Comparison of ENCODE assay signal across 22 cellular contexts in genomic region chr5:962801-963200, GRCh38. TPM values are rescaled to one million over a fixed set of nuclear protein-coding genes. Genes with fewer than 3 reads are reported as not detected.
A peak's percentile ranks its signal among the peaks of the same experiment; 100 is the strongest.
DNase-seq lines count a peak whose midpoint lies in the region; ATAC-seq lines count a peak whose summit lies in the region.
"Had no signal": no experiment of that assay in that cellular context is flagged by ENCODE, and none has a peak within 500 bp of the region (broad histone marks: within the 10 kb centered on the region; RNA-seq: fewer than 3 reads in every experiment).

No MANE protein-coding gene starts in this region.

- CTCF ChIA-PET in activated CD8-positive, alpha-beta memory T cell treated with anti-CD3 and anti-CD28 coated beads, Interleukin-2, amount 10 ng/mL, durations not matched to agents 7 days and 5 days (lab: Charles Lee) = no interaction called here

- no peak overlapping the region for H3K4me3 Mint-ChIP-seq in activated CD8-positive, alpha-beta memory T cell treated with anti-CD3 and anti-CD28 coated beads, Interleukin-2, amount 10 ng/mL, durations not matched to agents 7 days and 5 days
- no peak overlapping the region for H3K4me3 Mint-ChIP-seq in stimulated activated naive B cell treated with anti-CD40 and anti-IgM and Interleukin-4, amounts not matched to agents 10 μg/mL and 1 μg/mL and 100 μg/mL, for 72 hours

- H3K27ac ChIP-seq in KOPT-K1 (ENCODE audit: low read depth, low read length, poor library complexity, severe bottlenecking) = peak overlapping the region; percentile 98
- H3K27ac ChIP-seq: pancreas, right atrium auricular region had no signal

- no peaks in the 10 kb centered on the region for H3K9me3 Mint-ChIP-seq in activated CD8-positive, alpha-beta memory T cell treated with anti-CD3 and anti-CD28 coated beads, Interleukin-2, amount 10 ng/mL, durations not matched to agents 7 days and 5 days (ENCODE audit: low read depth)
- H3K9me3 Mint-ChIP-seq in stimulated activated naive B cell treated with anti-CD40 and anti-IgM and Interleukin-4, amounts not matched to agents 10 μg/mL and 1 μg/mL and 100 μg/mL, for 72 hours = peaks cover 0 to 1% of the 10 kb centered on the region in 2 donors

- no peaks in the 10 kb centered on the region for H3K36me3 Mint-ChIP-seq in activated CD8-positive, alpha-beta memory T cell treated with anti-CD3 and anti-CD28 coated beads, Interleukin-2, amount 10 ng/mL, durations not matched to agents 7 days and 5 days
- H3K36me3 Mint-ChIP-seq in stimulated activated naive B cell treated with anti-CD40 and anti-IgM and Interleukin-4, amounts not matched to agents 10 μg/mL and 1 μg/mL and 100 μg/mL, for 72 hours = no peaks in the 10 kb centered on the region
- H3K36me3 Mint-ChIP-seq: immature natural killer cell had no signal

- peaks cover 53% of the 10 kb centered on the region for H3K4me1 Mint-ChIP-seq in activated CD8-positive, alpha-beta memory T cell treated with anti-CD3 and anti-CD28 coated beads, Interleukin-2, amount 10 ng/mL, durations not matched to agents 7 days and 5 days
- peaks cover 24 to 51% of the 10 kb centered on the region in 2 donors for H3K4me1 Mint-ChIP-seq in stimulated activated naive B cell treated with anti-CD40 and anti-IgM and Interleukin-4, amounts not matched to agents 10 μg/mL and 1 μg/mL and 100 μg/mL, for 72 hours

- H3K27ac Mint-ChIP-seq in activated CD8-positive, alpha-beta memory T cell treated with anti-CD3 and anti-CD28 coated beads, Interleukin-2, amount 10 ng/mL, durations not matched to agents 7 days and 5 days = peak overlapping the region; percentile 92
- peak overlapping the region; percentile 37 for H3K27ac Mint-ChIP-seq in stimulated activated naive B cell treated with anti-CD40 and anti-IgM and Interleukin-4, amounts not matched to agents 10 μg/mL and 1 μg/mL and 100 μg/mL, for 72 hours

- DNase-seq in activated CD8-positive, alpha-beta memory T cell treated with anti-CD3 and anti-CD28 coated beads, Interleukin-2, amount 10 ng/mL, durations not matched to agents 7 days and 5 days = peak; percentile 36
- DNase-seq in activated CD8-positive, alpha-beta memory T cell treated with anti-CD3 and anti-CD28 coated beads, Interleukin-2, amount 50 U/mL, for 4 hours = no peak
- peak; percentile 37 for DNase-seq in islet precursor cell
- no peak for DNase-seq in stimulated activated naive B cell treated with anti-CD40 and anti-IgM and Interleukin-4, amounts not matched to agents 10 μg/mL and 1 μg/mL and 100 μg/mL, for 72 hours
- no peak for DNase-seq in SHP77 (lab: John Stamatoyannopoulos, UW)
- no peak for DNase-seq in NK-92 (lab: John Stamatoyannopoulos, UW; ENCODE audit: unreplicated experiment)
- DNase-seq: activated T-cell treated with anti-CD3 and anti-CD28 coated beads for 4 hours; amniotic stem cell; DMS79; effector memory CD4-positive, alpha-beta T cell; immature natural killer cell; left ventricle myocardium inferior; NCI-H1092; NCI-H1930; pancreas; T1000 had no signal

- H3K9me3 ChIP-seq in KOPT-K1 (ENCODE audit: insufficient read depth, low read length, poor library complexity, severe bottlenecking) = peaks cover 13% of the 10 kb centered on the region
- H3K9me3 ChIP-seq: BE2C, left ventricle myocardium inferior, mucosa of descending colon, pancreas, right atrium auricular region had no signal

- no peak for ATAC-seq in activated CD8-positive, alpha-beta memory T cell treated with anti-CD3 and anti-CD28 coated beads, Interleukin-2, amount 10 ng/mL, durations not matched to agents 7 days and 5 days
- no peak for ATAC-seq in stimulated activated naive B cell treated with anti-CD40 and anti-IgM and Interleukin-4, amounts not matched to agents 10 μg/mL and 1 μg/mL and 100 μg/mL, for 72 hours (replicated peaks)
- no peak for ATAC-seq in HG02588 (IDR thresholded peaks at IDR 0.05; ENCODE audit: unreplicated experiment)
- ATAC-seq: esophagus mucosa, pancreas had no signal

- peaks cover 28% of the 10 kb centered on the region for H3K27me3 Mint-ChIP-seq in activated CD8-positive, alpha-beta memory T cell treated with anti-CD3 and anti-CD28 coated beads, Interleukin-2, amount 10 ng/mL, durations not matched to agents 7 days and 5 days
- peaks cover 69 to 82% of the 10 kb centered on the region in 2 donors for H3K27me3 Mint-ChIP-seq in stimulated activated naive B cell treated with anti-CD40 and anti-IgM and Interleukin-4, amounts not matched to agents 10 μg/mL and 1 μg/mL and 100 μg/mL, for 72 hours

- H3K36me3 ChIP-seq in KOPT-K1 (ENCODE audit: insufficient read depth, low read length) = no peaks in the 10 kb centered on the region; the same call in 1 of the 2 replicates
- H3K36me3 ChIP-seq: BE2C, left ventricle myocardium inferior, pancreas, right atrium auricular region had no signal

RNA-seq across cellular contexts. Expression of gene NKD2, which starts 45.8 kb away (rescaled TPM):
- 1 to 10 TPM; 4.2 to 6.5 TPM for total RNA-seq in activated CD8-positive, alpha-beta memory T cell treated with anti-CD3 and anti-CD28 coated beads, Interleukin-2, amount 10 ng/mL, durations not matched to agents 7 days and 5 days

Comparison
In these comparisons a context has a peak if more than half of its experiments do, and no peak if none do; other contexts are left out.
1. DNase-seq: peak in activated CD8-positive, alpha-beta memory T cell treated with anti-CD3 and anti-CD28 coated beads, Interleukin-2, amount 10 ng/mL, durations not matched to agents 7 days and 5 days (single experiment) and islet precursor cell (single experiment); none in activated CD8-positive, alpha-beta memory T cell treated with anti-CD3 and anti-CD28 coated beads, Interleukin-2, amount 50 U/mL, for 4 hours (single experiment), stimulated activated naive B cell treated with anti-CD40 and anti-IgM and Interleukin-4, amounts not matched to agents 10 μg/mL and 1 μg/mL and 100 μg/mL, for 72 hours (single experiment), SHP77 (0 of 2) and NK-92 (single experiment).